Comparison of ENCODE assay signal across 23 cellular contexts in the genomic region with DNA sequence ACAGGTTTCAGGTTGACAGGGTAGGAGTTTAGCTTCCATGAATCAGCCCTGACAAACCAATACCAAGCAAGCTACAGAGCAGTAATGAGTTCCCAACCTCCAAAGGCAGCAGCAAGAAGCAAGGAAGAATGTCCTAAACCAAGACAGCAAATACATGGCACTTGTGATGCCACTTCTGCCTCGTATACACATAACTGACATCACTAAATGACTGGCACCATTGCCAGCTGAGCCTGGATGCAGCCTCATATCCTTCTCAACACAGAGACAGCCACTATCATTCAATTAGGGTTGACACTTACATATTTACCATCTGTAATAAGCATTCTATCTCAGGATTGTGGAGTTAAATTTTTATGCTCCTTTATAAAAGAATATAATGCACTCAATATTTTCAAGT. TPM values are rescaled to one million over a fixed set of nuclear protein-coding genes. Genes with fewer than 3 reads are reported as not detected.
A peak's percentile ranks its signal among the peaks of the same experiment; 100 is the strongest.
DNase-seq lines count a peak whose midpoint lies in the region; ATAC-seq and TF ChIP-seq lines count a peak whose summit lies in the region.
"Had no signal": no experiment of that assay in that cellular context is flagged by ENCODE, and none has a peak within 500 bp of the region (broad histone marks: within the 10 kb centered on the region; RNA-seq: fewer than 3 reads in every experiment).

No MANE protein-coding gene starts in this region.

- peak overlapping the region in 1 of 4 donors; percentile 3 for H3K27ac ChIP-seq in esophagus muscularis mucosa (replicated peaks in 1 of 4)
- H3K27ac ChIP-seq: prostate gland, RWPE1, tibial artery had no signal

- H3K36me3 Mint-ChIP-seq in activated naive CD4-positive, alpha-beta T cell treated with anti-CD3 and anti-CD28 coated beads, Interleukin-2, amount 50 U/mL, for 72 hours = peaks cover 0 to 13% of the 10 kb centered on the region in 2 donors
- H3K36me3 Mint-ChIP-seq in IgD-negative memory B cell = no peaks in the 10 kb centered on the region
- no peaks in the 10 kb centered on the region for H3K36me3 Mint-ChIP-seq in stimulated activated memory B cell treated with anti-CD40 and anti-IgM and Interleukin-4, amounts not matched to agents 10 μg/mL and 1 μg/mL and 100 μg/mL, for 72 hours
- H3K36me3 Mint-ChIP-seq: activated naive CD4-positive, alpha-beta T cell treated with anti-CD3 and anti-CD28 coated beads, Interleukin-2, amount 50 U/mL, for 24 hours had no signal

- peaks cover 0 to 16% of the 10 kb centered on the region in 2 donors for H3K9me3 Mint-ChIP-seq in activated naive CD4-positive, alpha-beta T cell treated with anti-CD3 and anti-CD28 coated beads, Interleukin-2, amount 50 U/mL, for 72 hours
- H3K9me3 Mint-ChIP-seq in IgD-negative memory B cell = no peaks in the 10 kb centered on the region
- no peaks in the 10 kb centered on the region for H3K9me3 Mint-ChIP-seq in stimulated activated memory B cell treated with anti-CD40 and anti-IgM and Interleukin-4, amounts not matched to agents 10 μg/mL and 1 μg/mL and 100 μg/mL, for 72 hours
- H3K9me3 Mint-ChIP-seq: activated naive CD4-positive, alpha-beta T cell treated with anti-CD3 and anti-CD28 coated beads, Interleukin-2, amount 50 U/mL, for 24 hours; nephron progenitor cell; stimulated activated naive CD8-positive, alpha-beta T cell treated with anti-CD3 and anti-CD28 coated beads, Interleukin-15, Interleukin-2, amounts not matched to agents 100 ng/mL and 50 ng/mL, for 24 hours had no signal

- H3K4me3 Mint-ChIP-seq in IgD-negative memory B cell = peak overlapping the region in 1 of 4 donors; percentile 45
- no peak overlapping the region for H3K4me3 Mint-ChIP-seq in stimulated activated memory B cell treated with anti-CD40 and anti-IgM and Interleukin-4, amounts not matched to agents 10 μg/mL and 1 μg/mL and 100 μg/mL, for 72 hours

- H3K27ac Mint-ChIP-seq in activated naive CD4-positive, alpha-beta T cell treated with anti-CD3 and anti-CD28 coated beads, Interleukin-2, amount 50 U/mL, for 72 hours = peak overlapping the region; percentile 13 to 97
- peak overlapping the region in 2 of 3 donors; percentile 12 to 84 for H3K27ac Mint-ChIP-seq in IgD-negative memory B cell
- H3K27ac Mint-ChIP-seq in stimulated activated memory B cell treated with anti-CD40 and anti-IgM and Interleukin-4, amounts not matched to agents 10 μg/mL and 1 μg/mL and 100 μg/mL, for 72 hours = peak overlapping the region; percentile 94
- H3K27ac Mint-ChIP-seq: nephron progenitor cell had no signal

- TF ChIP-seq EP300 in esophagus muscularis mucosa (IDR thresholded peaks at IDR 0.05) = no peak

- H3K4me3 ChIP-seq in esophagus muscularis mucosa = no peak overlapping the region
- H3K4me3 ChIP-seq: prostate gland, tibial artery had no signal

- H3K4me1 ChIP-seq in esophagus muscularis mucosa = peaks cover 19 to 32% (median 26%) of the 10 kb centered on the region in 4 donors

- no peaks in the 10 kb centered on the region for H3K27me3 Mint-ChIP-seq in IgD-negative memory B cell
- H3K27me3 Mint-ChIP-seq in stimulated activated memory B cell treated with anti-CD40 and anti-IgM and Interleukin-4, amounts not matched to agents 10 μg/mL and 1 μg/mL and 100 μg/mL, for 72 hours = no peaks in the 10 kb centered on the region
- H3K27me3 Mint-ChIP-seq: activated naive CD4-positive, alpha-beta T cell treated with anti-CD3 and anti-CD28 coated beads, Interleukin-2, amount 50 U/mL, for 24 hours; stimulated activated naive CD8-positive, alpha-beta T cell treated with anti-CD3 and anti-CD28 coated beads, Interleukin-15, Interleukin-2, amounts not matched to agents 100 ng/mL and 50 ng/mL, for 24 hours had no signal

- no peaks in the 10 kb centered on the region for H3K27me3 ChIP-seq in esophagus muscularis mucosa
- H3K27me3 ChIP-seq: tibial artery had no signal

- intact Hi-C loops in esophagus muscularis mucosa (cut with DNase I) (loop anchor here (5.0 kb wide), 1 partner anchor 35 kb away; no protein-coding TSS in a partner anchor), Right ventricle myocardium superior (cut with DNase I) (no loop called here)

- H3K36me3 ChIP-seq in esophagus muscularis mucosa = no peaks in the 10 kb centered on the region
- H3K36me3 ChIP-seq: prostate gland, tibial artery had no signal

- TF ChIP-seq CTCF in esophagus muscularis mucosa (IDR thresholded peaks at IDR 0.05) = no peak

- H3K4me1 Mint-ChIP-seq in IgD-negative memory B cell = peaks cover 37 to 45% (median 41%) of the 10 kb centered on the region in 3 donors
- H3K4me1 Mint-ChIP-seq in stimulated activated memory B cell treated with anti-CD40 and anti-IgM and Interleukin-4, amounts not matched to agents 10 μg/mL and 1 μg/mL and 100 μg/mL, for 72 hours = peaks cover 51% of the 10 kb centered on the region

- DNase-seq in activated naive CD4-positive, alpha-beta T cell treated with anti-CD3 and anti-CD28 coated beads, Interleukin-2, amount 50 U/mL, for 72 hours (ENCODE audit: low spot score in 2 of 2) = no peak
- DNase-seq in activated naive CD4-positive, alpha-beta T cell (lab: John Stamatoyannopoulos, UW) = no peak
- DNase-seq in esophagus muscularis mucosa (ENCODE audit: extremely low spot score) (peak; percentile 37), CD1c-positive myeloid dendritic cell (ENCODE audit: extremely low spot score) (no peak), Right ventricle myocardium superior (no peak)
- DNase-seq: activated CD4-positive, CD25-positive, alpha-beta regulatory T cell treated with anti-CD3 and anti-CD28 coated beads, Interleukin-2, amount 50 U/mL, for 72 hours; Calu3; effector memory CD4-positive, alpha-beta T cell; glutamatergic neuron; left cardiac atrium; NCI-H1105 treated with DMSO at 0.1 percent for 48 hours; NCI-H2107; NCI-H510A treated with DMSO at 0.1 percent for 48 hours; nephron progenitor cell; stimulated activated CD4-positive, alpha-beta T cell treated with anti-CD3 and anti-CD28 coated beads, Interleukin-2, amount 100 ng/mL, for 24 hours; tibial artery had no signal

- TF ChIP-seq POLR2A in esophagus muscularis mucosa (IDR thresholded peaks at IDR 0.05; ENCODE audit: low read depth) = no peak

- ATAC-seq in activated naive CD4-positive, alpha-beta T cell treated with anti-CD3 and anti-CD28 coated beads, Interleukin-2, amount 50 U/mL, for 72 hours = peak in 1 of 2 donors; percentile 32
- ATAC-seq in stimulated activated memory B cell treated with anti-CD40 and anti-IgM and Interleukin-4, amounts not matched to agents 10 μg/mL and 1 μg/mL and 100 μg/mL, for 72 hours = no peak
- no peak for ATAC-seq in Right ventricle myocardium superior (ENCODE audit: poor library complexity)
- ATAC-seq: HCT116, left cardiac atrium had no signal

- WGBS in esophagus muscularis mucosa = 67% methylated on average over 1 of the region's 1 CpG

- H3K9me3 ChIP-seq in esophagus muscularis mucosa = no peaks in the 10 kb centered on the region
- H3K9me3 ChIP-seq: prostate gland, tibial artery had no signal

RNA-seq across cellular contexts. Expression of gene MDM1, which starts 35.0 kb away (rescaled TPM):
- total RNA-seq in activated naive CD4-positive, alpha-beta T cell treated with anti-CD3 and anti-CD28 coated beads, Interleukin-2, amount 50 U/mL, for 72 hours = 10 to 100 TPM; 20.7 to 38.3 TPM
- polyA plus RNA-seq in IgD-negative memory B cell = 18.0 TPM
- total RNA-seq in esophagus muscularis mucosa (10 to 100 TPM; 11.3 to 33.2 (median 14.7) TPM), Right ventricle myocardium superior (7.3 TPM)
